9 cellular contexts compared by ENCODE assay signal in genomic region chr5:122313001-122313402, GRCh38. TPM values are rescaled to one million over a fixed set of nuclear protein-coding genes. Genes with fewer than 3 reads are reported as not detected.
DNase-seq lines count a peak whose midpoint lies in the region; ATAC-seq and TF ChIP-seq lines count a peak whose summit lies in the region.
"Had no signal": no experiment of that assay in that cellular context is flagged by ENCODE, and none has a peak within 500 bp of the region (broad histone marks: within the 10 kb centered on the region; RNA-seq: fewer than 3 reads in every experiment).

No MANE protein-coding gene starts in this region.

- H3K27me3 Mint-ChIP-seq in endodermal cell (ENCODE audit: insufficient read depth), result peaks cover 61% of the 10 kb centered on the region

- no peak for TF ChIP-seq CTCF in cardiac muscle cell (IDR thresholded peaks at IDR 0.05; ENCODE audit: low read depth, low read length)
- no peak for TF ChIP-seq CTCF in endodermal cell (conservative IDR thresholded peaks at IDR 0.05)

- H3K4me3 ChIP-seq in cardiac muscle cell, result peak overlapping the region; percentile 95
- H3K4me3 ChIP-seq in endodermal cell (ENCODE audit: low read length), result peak overlapping the region; percentile 82
- H3K4me3 ChIP-seq in mesodermal cell (ENCODE audit: extremely low read depth, insufficient read depth, low read length, poor library complexity, severe bottlenecking), result peak overlapping the region; percentile 73
- H3K4me3 ChIP-seq in aorta (ENCODE audit: low read length in 2 of 2), result peak overlapping the region; percentile 69 to 81

- intact Hi-C loops in cardiac septum (cut with DNase I) (no loop called here), aorta (cut with DNase I) (loop anchor here (5.0 to 10.0 kb wide), 5 partner anchors 102 to 192 kb away; no protein-coding TSS in a partner anchor)

- H3K27me3 ChIP-seq in cardiac muscle cell (peaks cover 29% of the 10 kb centered on the region), endodermal cell (ENCODE audit: control insufficient read depth, insufficient read depth, low read length, poor library complexity, severe bottlenecking) (peaks cover 68% of the 10 kb centered on the region), aorta (ENCODE audit: control insufficient read depth in 1 of 2, insufficient read depth in 2 of 2, low read length in 1 of 2) (no peaks in the 10 kb centered on the region)

- no peak overlapping the region for H3K27ac Mint-ChIP-seq in endodermal cell

- no peaks in the 10 kb centered on the region for H3K9me3 Mint-ChIP-seq in endodermal cell

- ATAC-seq in aorta (ENCODE audit: low FRiP score) (peak; percentile 64), HG03108 (IDR thresholded peaks at IDR 0.05; ENCODE audit: unreplicated experiment) (no peak)

- H3K4me1 ChIP-seq in cardiac muscle cell (ENCODE audit: low read depth) (peaks cover 8% of the 10 kb centered on the region), endodermal cell (ENCODE audit: control insufficient read depth, insufficient read depth, low read length) (peaks cover 5% of the 10 kb centered on the region), mesodermal cell (ENCODE audit: control insufficient read depth, insufficient read depth, low read length, poor library complexity, severe bottlenecking) (peaks cover 4% of the 10 kb centered on the region), aorta (ENCODE audit: control insufficient read depth in 1 of 2, insufficient read depth in 2 of 2, low read length in 2 of 2) (no peaks in the 10 kb centered on the region)

- H3K27ac ChIP-seq in cardiac muscle cell (no peak overlapping the region), endodermal cell (ENCODE audit: low read depth, low read length) (no peak overlapping the region), mesodermal cell (ENCODE audit: low read depth, low read length, severe bottlenecking) (peak overlapping the region; percentile 46), aorta (ENCODE audit: low read depth in 1 of 2, low read length in 2 of 2) (no peak overlapping the region)
- H3K27ac ChIP-seq: HL-60 had no signal

- no peaks in the 10 kb centered on the region for H3K36me3 Mint-ChIP-seq in endodermal cell (ENCODE audit: low read depth)

- H3K9ac ChIP-seq in endodermal cell (ENCODE audit: extremely low read depth, low read length, poor library complexity, severe bottlenecking), result no peak overlapping the region

- WGBS in endodermal cell (ENCODE audit: insufficient coverage in 1 of 2, insufficient read length in 1 of 2), 2 experiments, result 21 to 22% methylated on average over 7 to 12 of the region's 12 CpGs
- WGBS in mesodermal cell (ENCODE audit: insufficient coverage in 2 of 2), 2 experiments, result 13 to 18% methylated on average over 9 to 11 of the region's 12 CpGs
- WGBS in aorta, 2 donors, result 0 to 1% methylated on average over 12 of the region's 12 CpGs

- DNase-seq in cardiac muscle cell (ENCODE audit: low read depth in 1 of 2, low spot score in 1 of 2), result peak in 1 of 2 donors; percentile 54
- DNase-seq in cardiac septum (ENCODE audit: low spot score), result no peak
- DNase-seq in endodermal cell, result peak; percentile 58
- DNase-seq in aorta, result peak in 1 of 2 donors; percentile 55
- DNase-seq in KG1 (lab: John Stamatoyannopoulos, UW), result no peak
- no peak for DNase-seq in SIG-M5 treated with dmso at 0.1 percent for 504 hours (lab: John Stamatoyannopoulos, UW; ENCODE audit: unreplicated experiment)

- peak overlapping the region; percentile 66 for H3K4me3 Mint-ChIP-seq in endodermal cell

- H3K9me3 ChIP-seq in cardiac muscle cell (ENCODE audit: low read depth), result no peaks in the 10 kb centered on the region
- H3K9me3 ChIP-seq in endodermal cell (ENCODE audit: control insufficient read depth, low read length), result no peaks in the 10 kb centered on the region
- peaks cover 4% of the 10 kb centered on the region for H3K9me3 ChIP-seq in mesodermal cell (ENCODE audit: control insufficient read depth, low read length)
- H3K9me3 ChIP-seq in aorta (ENCODE audit: control insufficient read depth, low read length), result no peaks in the 10 kb centered on the region

- H3K4me1 Mint-ChIP-seq in endodermal cell, result peaks cover 13% of the 10 kb centered on the region

- H3K36me3 ChIP-seq in cardiac muscle cell (no peaks in the 10 kb centered on the region), endodermal cell (ENCODE audit: control insufficient read depth, insufficient read depth, low read length) (no peaks in the 10 kb centered on the region), mesodermal cell (ENCODE audit: control insufficient read depth, insufficient read depth, low read length) (no peaks in the 10 kb centered on the region), aorta (ENCODE audit: control insufficient read depth in 1 of 2, insufficient read depth in 2 of 2, low read length in 1 of 2) (no peaks in the 10 kb centered on the region)

RNA-seq across cellular contexts. Expression of gene SNCAIP, which starts 1.0 kb away (rescaled TPM):
- 14.1 and 14.5 TPM in 2 replicates for total RNA-seq in cardiac muscle cell
- 9.0 and 14.4 TPM in 2 replicates for polyA plus RNA-seq in cardiac muscle cell
- total RNA-seq in cardiac septum, result 1.3 TPM
- total RNA-seq in endodermal cell, result 1 to 10 TPM; 1.4 to 2.1 TPM
- polyA plus RNA-seq in endodermal cell (2013, experiment 1 of 2), result 15.0 TPM
- 18.3 TPM for polyA plus RNA-seq in endodermal cell (2013, experiment 2 of 2)
- 20.2 TPM for polyA plus RNA-seq in mesodermal cell (2013, experiment 1 of 2)
- 19.3 TPM for polyA plus RNA-seq in mesodermal cell (2013, experiment 2 of 2)
- 10 to 100 TPM in 1 of 2 donors, 1 to 10 TPM in 1; 9.7 to 14.7 TPM for total RNA-seq in aorta
- 1 to 10 TPM; 3.6 to 8.4 TPM for polyA plus RNA-seq in aorta
